In genomic region chrX:26908218-26908617, GRCh38 we compare ENCODE assay signal across 31 cellular contexts.
"Had no signal": no experiment of that assay in that cellular context is flagged by ENCODE, and none has a peak within 500 bp of the region (broad histone marks: within the 10 kb centered on the region; RNA-seq: fewer than 3 reads in every experiment).

No MANE protein-coding gene starts in this region.

- H3K4me1 ChIP-seq: left lung, lower lobe of right lung, pancreas, prostate gland, stomach, testis, thyroid gland, transverse colon, upper lobe of right lung had no signal

- H3K4me3 ChIP-seq: left lung, lower lobe of right lung, pancreas, prostate gland, skin epidermis, stomach, testis, thyroid gland, transverse colon, upper lobe of right lung had no signal

- FAIRE-seq: islet of Langerhans, urothelium cell line had no signal

- H3K27me3 ChIP-seq: left lung, stomach, testis, thyroid gland, transverse colon, upper lobe of right lung had no signal

- H3K9me3 ChIP-seq: left lung, lower lobe of right lung, pancreas, prostate gland, stomach, testis, thyroid gland, transverse colon, upper lobe of right lung had no signal

- H3K27ac ChIP-seq: left lung, lower lobe of right lung, pancreas, prostate gland, skin epidermis, stomach, testis, thyroid gland, transverse colon, upper lobe of right lung had no signal

- H3K36me3 Mint-ChIP-seq: immature natural killer cell; naive B cell; natural killer cell; stimulated activated naive B cell treated with anti-CD40 and anti-IgM and Interleukin-4, amounts not matched to agents 10 μg/mL and 1 μg/mL and 100 μg/mL, for 72 hours had no signal

- DNase-seq: hippocampal formation; immature natural killer cell; kidney; left colon; left lung; lower lobe of right lung; mammary epithelial cell; mesenchymal stem cell; naive B cell; natural killer cell; nucleus accumbens; pancreas; posterior cingulate gyrus; retina; right cardiac atrium; stimulated activated CD4-positive, alpha-beta T cell treated with anti-CD3 and anti-CD28 coated beads, Interleukin-12 subunit alpha, Interleukin-12 subunit beta, amount 100 ng/mL, for 4 hours; stimulated activated CD4-positive, alpha-beta T cell treated with anti-CD3 and anti-CD28 coated beads, Interleukin-15, amount 100 ng/mL, for 24 hours; stimulated activated CD4-positive, alpha-beta T cell treated with anti-CD3 and anti-CD28 coated beads, Interleukin-2, amount 100 ng/mL, for 24 hours; stimulated activated CD4-positive, alpha-beta T cell treated with anti-CD3 and anti-CD28 coated beads, Interleukin-4, amount 100 ng/mL, for 1 hour; stimulated activated naive B cell treated with anti-CD40 and anti-IgM and Interleukin-4, amounts not matched to agents 10 μg/mL and 1 μg/mL and 100 μg/mL, for 72 hours; stimulated activated naive CD8-positive, alpha-beta T cell treated with anti-CD3 and anti-CD28 coated beads, Interleukin-15, Interleukin-2, amounts not matched to agents 100 U/mL and 50 U/mL, for 24 hours; stomach; testis; thyroid gland; transverse colon; upper lobe of right lung had no signal

- ATAC-seq: left colon; left lung; lower lobe of right lung; natural killer cell; pancreas; right cardiac atrium; sciatic nerve; stimulated activated naive B cell treated with anti-CD40 and anti-IgM and Interleukin-4, amounts not matched to agents 10 μg/mL and 1 μg/mL and 100 μg/mL, for 72 hours; stimulated activated naive CD8-positive, alpha-beta T cell treated with anti-CD3 and anti-CD28 coated beads, Interleukin-15, Interleukin-2, amounts not matched to agents 100 U/mL and 50 U/mL, for 24 hours; upper lobe of right lung had no signal

- H3K4me3 Mint-ChIP-seq: immature natural killer cell; naive B cell; natural killer cell; stimulated activated naive B cell treated with anti-CD40 and anti-IgM and Interleukin-4, amounts not matched to agents 10 μg/mL and 1 μg/mL and 100 μg/mL, for 72 hours had no signal

- H3K4me1 Mint-ChIP-seq: immature natural killer cell; naive B cell; natural killer cell; stimulated activated naive B cell treated with anti-CD40 and anti-IgM and Interleukin-4, amounts not matched to agents 10 μg/mL and 1 μg/mL and 100 μg/mL, for 72 hours had no signal

- H3K36me3 ChIP-seq: left lung, lower lobe of right lung, pancreas, prostate gland, stomach, thyroid gland, transverse colon, upper lobe of right lung had no signal

- H3K27me3 Mint-ChIP-seq: naive B cell; stimulated activated naive B cell treated with anti-CD40 and anti-IgM and Interleukin-4, amounts not matched to agents 10 μg/mL and 1 μg/mL and 100 μg/mL, for 72 hours had no signal

- H3K27ac Mint-ChIP-seq: immature natural killer cell; naive B cell; natural killer cell; stimulated activated naive B cell treated with anti-CD40 and anti-IgM and Interleukin-4, amounts not matched to agents 10 μg/mL and 1 μg/mL and 100 μg/mL, for 72 hours had no signal
